ENCODE assay signal across 8 cellular contexts in the genomic region with DNA sequence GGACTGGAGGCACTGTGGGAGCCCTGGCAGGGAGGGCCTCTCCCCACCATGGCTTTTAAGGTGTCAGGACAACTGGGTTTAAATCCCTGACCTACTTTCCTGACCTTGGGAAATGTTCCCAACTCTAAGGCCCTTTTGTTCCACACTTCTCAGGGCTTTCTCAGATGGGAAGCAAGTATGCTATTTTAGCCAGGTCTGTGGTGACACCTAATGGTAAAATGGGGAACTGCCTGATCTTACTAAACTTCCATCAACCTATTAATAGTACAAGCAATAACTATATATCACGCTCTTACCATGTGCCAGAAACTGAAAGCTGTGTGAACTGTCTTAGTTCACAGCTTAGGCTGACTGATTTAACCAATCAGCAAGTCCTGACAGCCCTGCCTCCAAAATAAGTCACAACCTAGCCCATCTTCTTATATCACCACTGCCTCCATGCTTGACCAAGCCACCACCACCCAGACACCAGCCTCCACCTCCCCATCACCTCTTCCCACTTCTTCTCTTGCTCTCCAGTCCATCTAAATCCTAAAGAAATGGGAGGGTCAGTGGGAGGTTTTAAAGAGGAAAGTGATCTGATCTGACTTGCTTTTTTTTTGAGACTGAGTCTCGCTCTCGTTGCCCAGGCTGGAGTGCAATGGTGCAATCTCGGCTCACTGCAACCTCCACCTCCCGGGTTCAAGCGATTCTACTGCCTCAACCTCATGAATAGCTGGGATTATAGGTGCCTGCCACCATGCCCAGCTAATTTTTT. TPM values are rescaled to one million over a fixed set of nuclear protein-coding genes. Genes with fewer than 3 reads are reported as not detected.
DNase-seq lines count a peak whose midpoint lies in the region; ATAC-seq, FAIRE-seq and TF ChIP-seq lines count a peak whose summit lies in the region.

No MANE protein-coding gene starts in this region.

- no peaks in the 10 kb centered on the region for H3K9me2 ChIP-seq in MM.1S (replicated peaks; ENCODE audit: insufficient read depth, low read length)

- peaks cover 12% of the 10 kb centered on the region for H3K4me1 Mint-ChIP-seq in activated naive CD8-positive, alpha-beta T cell treated with anti-CD3 and anti-CD28 coated beads for 36 hours

- peak; percentile 94 for ATAC-seq in Panc1

- H3K9ac ChIP-seq in MM.1S (ENCODE audit: low read length): no peak overlapping the region

- TF ChIP-seq POLR2A in H54 (IDR thresholded peaks at IDR 0.05; ENCODE audit: low read depth, low read length): no peak

- H3K27me3 ChIP-seq in GM06990 (replicated peaks; ENCODE audit: control insufficient read depth, insufficient read depth, low read length) (no peaks in the 10 kb centered on the region), MM.1S (replicated peaks; ENCODE audit: insufficient read depth, low read length) (no peaks in the 10 kb centered on the region), Panc1 (ENCODE audit: control insufficient read depth, insufficient read depth, low read length) (no peaks in the 10 kb centered on the region)

- H3K4me2 ChIP-seq in MM.1S (ENCODE audit: low read depth, low read length): peak overlapping the region; percentile 46

- H3K9me3 ChIP-seq in MM.1S (replicated peaks; ENCODE audit: insufficient read depth, low read length) (no peaks in the 10 kb centered on the region), Panc1 (ENCODE audit: control insufficient read depth, insufficient read depth, low read depth, low read length) (no peaks in the 10 kb centered on the region)

- H2AFZ ChIP-seq in MM.1S (ENCODE audit: low read length): peak overlapping the region; percentile 51

- peak overlapping the region; percentile 13 for H3K4me3 Mint-ChIP-seq in activated naive CD8-positive, alpha-beta T cell treated with anti-CD3 and anti-CD28 coated beads for 36 hours

- H3K9me3 Mint-ChIP-seq in activated naive CD8-positive, alpha-beta T cell treated with anti-CD3 and anti-CD28 coated beads for 36 hours: no peaks in the 10 kb centered on the region

- FAIRE-seq in H54 (lab: Jason Lieb, UNC): no peak

- in situ Hi-C loops in Panc1 (cut with HindIII; ENCODE audit: low pct_unique_long_range_greater_than_20kb, low sequenced_read_pairs): no loop called here

- intact Hi-C loops in Panc1 (cut with micrococcal nuclease; ENCODE audit: unreplicated experiment): loop anchor here (2.0 to 5.0 kb wide), 3 partner anchors 252 to 336 kb away; no protein-coding TSS in a partner anchor
- intact Hi-C loops in head of caudate nucleus (cut with DNase I): loop anchor here (5.0 kb wide), 2 partner anchors 267 to 337 kb away; no protein-coding TSS in a partner anchor

- H3K4me1 ChIP-seq in MM.1S (ENCODE audit: low read length): peaks cover 11% of the 10 kb centered on the region
- no peaks in the 10 kb centered on the region; the same call in 1 of the 2 replicates for H3K4me1 ChIP-seq in Panc1 (ENCODE audit: control insufficient read depth, insufficient read depth, low read length)

- H3K36me3 ChIP-seq in GM06990 (ENCODE audit: control insufficient read depth, insufficient read depth, low read length): no peaks in the 10 kb centered on the region
- H3K36me3 ChIP-seq in MM.1S (replicated peaks; ENCODE audit: insufficient read depth, low read length): no peaks in the 10 kb centered on the region
- no peaks in the 10 kb centered on the region for H3K36me3 ChIP-seq in Panc1 (ENCODE audit: control insufficient read depth, insufficient read depth, low read length)

- H3K27me3 Mint-ChIP-seq in activated naive CD8-positive, alpha-beta T cell treated with anti-CD3 and anti-CD28 coated beads for 36 hours: peaks cover 17% of the 10 kb centered on the region

- H3K27ac Mint-ChIP-seq in activated naive CD8-positive, alpha-beta T cell treated with anti-CD3 and anti-CD28 coated beads for 36 hours: no peak overlapping the region

- no peaks in the 10 kb centered on the region for H3F3A ChIP-seq in MM.1S (ENCODE audit: insufficient read depth, low read length)

- CTCF ChIA-PET in Panc1 (lab: Charles Lee): no interaction called here

- H3K4me3 ChIP-seq in GM06990 (replicated peaks; ENCODE audit: low read depth, low read length): no peak overlapping the region
- H3K4me3 ChIP-seq in MM.1S (ENCODE audit: low read length): no peak overlapping the region
- no peak overlapping the region for H3K4me3 ChIP-seq in Panc1 (ENCODE audit: low read depth in 2 of 2, low read length in 2 of 2)

- peak; percentile 69 for TF ChIP-seq CTCF in GM06990 (IDR thresholded peaks at IDR 0.05; ENCODE audit: insufficient read depth, low read length, poor library complexity, severe bottlenecking)
- TF ChIP-seq CTCF in MM.1S (IDR thresholded peaks at IDR 0.05; ENCODE audit: low read length): peak; percentile 85
- TF ChIP-seq CTCF in Panc1 (IDR thresholded peaks at IDR 0.05): peak; percentile 86

- no peaks in the 10 kb centered on the region for H3K79me2 ChIP-seq in MM.1S (ENCODE audit: low read length)

- H3K36me3 Mint-ChIP-seq in activated naive CD8-positive, alpha-beta T cell treated with anti-CD3 and anti-CD28 coated beads for 36 hours: no peaks in the 10 kb centered on the region

- peak; percentile 67 for DNase-seq in GM06990 (ENCODE audit: extremely low read depth, insufficient read length)
- DNase-seq in HCEC 1CT: peak; percentile 67
- DNase-seq in MM.1S: peak; percentile 95
- peak; percentile 86 for DNase-seq in Panc1 (ENCODE audit: low read depth, low spot score)
- DNase-seq in activated naive CD8-positive, alpha-beta T cell treated with anti-CD3 and anti-CD28 coated beads for 36 hours: peak; percentile 31
- DNase-seq in head of caudate nucleus: peak in 26 of 42 donors; percentile 11 to 87 (median 69)
- peak; percentile 91 for DNase-seq in pons (ENCODE audit: low spot score)
- DNase-seq in H54 (ENCODE audit: insufficient read length, low spot score): no peak

- POLR2A ChIA-PET in Panc1 (lab: Charles Lee): no interaction called here

- H3K27ac ChIP-seq in MM.1S (ENCODE audit: low read length) (peak overlapping the region; percentile 37; the same call in 1 of the 2 replicates), Panc1 (ENCODE audit: low read length) (no peak overlapping the region)

- no peaks in the 10 kb centered on the region for H4K20me1 ChIP-seq in MM.1S (ENCODE audit: insufficient read depth, low read length)

- BruUV-seq in Panc1 (replicated peaks; lab: Mats Ljungman, UMichigan): no TSS peak

RNA-seq across cellular contexts. Expression of a gene that starts 6.9 kb away (rescaled TPM):
- total RNA-seq in Panc1 (2021; ENCODE audit: unreplicated experiment): 50.1 TPM
- 42.8 TPM for polyA plus RNA-seq in Panc1 (2012; ENCODE audit: insufficient read length)
- total RNA-seq in activated naive CD8-positive, alpha-beta T cell treated with anti-CD3 and anti-CD28 coated beads for 36 hours: 10 to 100 TPM; 29.4 to 30.9 TPM

RNA-seq across cellular contexts. Expression of a gene that starts 13.5 kb away (rescaled TPM):
- total RNA-seq in Panc1 (2021; ENCODE audit: unreplicated experiment): not detected
- not detected for polyA plus RNA-seq in Panc1 (2012; ENCODE audit: insufficient read length)
- under 1 TPM; 0.23 to 0.36 TPM for total RNA-seq in activated naive CD8-positive, alpha-beta T cell treated with anti-CD3 and anti-CD28 coated beads for 36 hours
